8 cellular contexts compared by ENCODE assay signal in the genomic region with DNA sequence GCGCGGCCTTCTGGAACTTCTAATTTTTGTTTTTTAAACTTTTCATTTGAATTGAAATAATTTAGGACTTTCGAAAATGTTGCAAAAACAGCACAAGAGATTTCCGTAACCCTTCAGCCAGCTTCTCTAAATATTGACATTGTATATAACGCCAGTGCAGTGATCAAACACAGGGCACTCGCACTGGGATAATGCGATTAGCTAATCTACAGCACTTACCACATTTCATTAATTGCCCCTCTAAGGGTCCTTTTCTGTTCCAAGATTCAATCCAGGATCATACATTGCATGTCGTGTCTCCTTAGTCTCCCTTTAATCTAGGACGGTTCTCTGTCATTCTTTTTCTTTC. TPM values are rescaled to one million over a fixed set of nuclear protein-coding genes. Genes with fewer than 3 reads are reported as not detected.
A peak's percentile ranks its signal among the peaks of the same experiment; 100 is the strongest.
DNase-seq lines count a peak whose midpoint lies in the region; ATAC-seq and TF ChIP-seq lines count a peak whose summit lies in the region.

No MANE protein-coding gene starts in this region.

- peak; percentile 40 for ATAC-seq in left lung
- ATAC-seq in upper lobe of left lung (ENCODE audit: low FRiP score in 2 of 2), result peak; percentile 33 to 39
- ATAC-seq in GM21576 (IDR thresholded peaks at IDR 0.05; ENCODE audit: unreplicated experiment), result no peak

- no peaks in the 10 kb centered on the region for H3K36me3 ChIP-seq in left lung
- no peaks in the 10 kb centered on the region for H3K36me3 ChIP-seq in upper lobe of left lung

- H3K9me3 ChIP-seq in left lung (no peaks in the 10 kb centered on the region), upper lobe of left lung (no peaks in the 10 kb centered on the region)

- no peak for TF ChIP-seq EP300 in upper lobe of left lung (IDR thresholded peaks at IDR 0.05)

- no peak overlapping the region for H3K27ac Mint-ChIP-seq in activated naive CD4-positive, alpha-beta T cell treated with anti-CD3 and anti-CD28 coated beads for 36 hours
- no peak overlapping the region for H3K27ac Mint-ChIP-seq in activated naive CD8-positive, alpha-beta T cell treated with anti-CD3 and anti-CD28 coated beads for 36 hours

- intact Hi-C loops in activated naive CD4-positive, alpha-beta T cell treated with anti-CD3 and anti-CD28 coated beads for 36 hours (cut with micrococcal nuclease), result no loop called here
- intact Hi-C loops in left lung (cut with DNase I), result no loop called here

- peaks cover 16% of the 10 kb centered on the region for H3K4me1 Mint-ChIP-seq in activated naive CD4-positive, alpha-beta T cell treated with anti-CD3 and anti-CD28 coated beads for 36 hours (ENCODE audit: low read depth)
- H3K4me1 Mint-ChIP-seq in activated naive CD8-positive, alpha-beta T cell treated with anti-CD3 and anti-CD28 coated beads for 36 hours, result peaks cover 11% of the 10 kb centered on the region

- CTCF ChIA-PET in activated naive CD4-positive, alpha-beta T cell treated with anti-CD3 and anti-CD28 coated beads for 36 hours (lab: Charles Lee), result no interaction called here

- peak overlapping the region; percentile 14 for H3K4me3 Mint-ChIP-seq in activated naive CD4-positive, alpha-beta T cell treated with anti-CD3 and anti-CD28 coated beads for 36 hours
- peak overlapping the region; percentile 25 for H3K4me3 Mint-ChIP-seq in activated naive CD8-positive, alpha-beta T cell treated with anti-CD3 and anti-CD28 coated beads for 36 hours

- DNase-seq in activated naive CD4-positive, alpha-beta T cell treated with anti-CD3 and anti-CD28 coated beads for 36 hours, result no peak
- no peak for DNase-seq in activated naive CD4-positive, alpha-beta T cell treated with Interleukin-2 at 50 U/mL for 16 hours
- no peak for DNase-seq in activated naive CD8-positive, alpha-beta T cell treated with anti-CD3 and anti-CD28 coated beads for 36 hours
- no peak for DNase-seq in left lung
- DNase-seq in upper lobe of left lung, result no peak
- DNase-seq in AG20443 (ENCODE audit: low spot score), result no peak
- no peak for DNase-seq in stimulated activated CD4-positive, alpha-beta T cell treated with anti-CD3 and anti-CD28 coated beads, Interleukin-2, amount 100 ng/mL, for 48 hours

- peak overlapping the region; percentile 77 to 86 for H3K4me3 ChIP-seq in left lung
- H3K4me3 ChIP-seq in upper lobe of left lung, result peak overlapping the region; percentile 63 to 92 (median 78)

- no peaks in the 10 kb centered on the region for H3K9me3 Mint-ChIP-seq in activated naive CD4-positive, alpha-beta T cell treated with anti-CD3 and anti-CD28 coated beads for 36 hours
- H3K9me3 Mint-ChIP-seq in activated naive CD8-positive, alpha-beta T cell treated with anti-CD3 and anti-CD28 coated beads for 36 hours, result no peaks in the 10 kb centered on the region

- peaks cover 29% of the 10 kb centered on the region for H3K27me3 Mint-ChIP-seq in activated naive CD4-positive, alpha-beta T cell treated with anti-CD3 and anti-CD28 coated beads for 36 hours (ENCODE audit: low read depth)
- peaks cover 26% of the 10 kb centered on the region for H3K27me3 Mint-ChIP-seq in activated naive CD8-positive, alpha-beta T cell treated with anti-CD3 and anti-CD28 coated beads for 36 hours

- H3K4me1 ChIP-seq in left lung (peaks cover 16 to 56% of the 10 kb centered on the region in 2 donors), upper lobe of left lung (peaks cover 17 to 45% (median 27%) of the 10 kb centered on the region in 4 donors)

- H3K27me3 ChIP-seq in left lung (no peaks in the 10 kb centered on the region), upper lobe of left lung (no peaks in the 10 kb centered on the region)

- no peak for TF ChIP-seq POLR2A in upper lobe of left lung (IDR thresholded peaks at IDR 0.05)

- peaks cover 3% of the 10 kb centered on the region for H3K36me3 Mint-ChIP-seq in activated naive CD4-positive, alpha-beta T cell treated with anti-CD3 and anti-CD28 coated beads for 36 hours (ENCODE audit: low read depth)
- peaks cover 3% of the 10 kb centered on the region for H3K36me3 Mint-ChIP-seq in activated naive CD8-positive, alpha-beta T cell treated with anti-CD3 and anti-CD28 coated beads for 36 hours

- 10 to 13% methylated on average over 9 of the region's 9 CpGs for WGBS in upper lobe of left lung, 2 donors

- TF ChIP-seq CTCF in left lung (IDR thresholded peaks at IDR 0.05) (no peak), upper lobe of left lung (IDR thresholded peaks at IDR 0.05) (peak in 1 of 6 experiments; percentile 2)

- H3K27ac ChIP-seq in left lung (peak overlapping the region; percentile 94 to 98), upper lobe of left lung (peak overlapping the region; percentile 92 to 98 (median 95))

RNA-seq across cellular contexts. Expression of gene CD302, which starts 0.3 kb away (rescaled TPM):
- total RNA-seq in activated naive CD4-positive, alpha-beta T cell treated with anti-CD3 and anti-CD28 coated beads for 36 hours, result under 1 TPM; 0.35 to 0.48 TPM
- total RNA-seq in activated naive CD8-positive, alpha-beta T cell treated with anti-CD3 and anti-CD28 coated beads for 36 hours, result under 1 TPM; 0.37 to 0.56 TPM
- total RNA-seq in left lung (10 to 100 TPM; 51.5 to 55.8 TPM), upper lobe of left lung (100 to 1,000 TPM in 2 of 6 donors, 10 to 100 TPM in 4; 36.7 to 142 (median 83.0) TPM)

Comparison
In these comparisons a context has a peak if more than half of its experiments do, and no peak if none do; other contexts are left out.
1. RNA of gene CD302, which starts 0.3 kb away (total RNA-seq): 36.7 to 142 TPM in upper lobe of left lung and 51.5 to 55.8 TPM in left lung; 0.37 to 0.56 TPM in activated naive CD8-positive, alpha-beta T cell treated with anti-CD3 and anti-CD28 coated beads for 36 hours and 0.35 to 0.48 TPM in activated naive CD4-positive, alpha-beta T cell treated with anti-CD3 and anti-CD28 coated beads for 36 hours; every median in the first group is over 10 times any median in the second.